Comparison of ENCODE assay signal across 16 cellular contexts in genomic region chr20:48866936-48867335, GRCh38. TPM values are rescaled to one million over a fixed set of nuclear protein-coding genes. Genes with fewer than 3 reads are reported as not detected.
DNase-seq lines count a peak whose midpoint lies in the region; ATAC-seq and TF ChIP-seq lines count a peak whose summit lies in the region.
"Had no signal": no experiment of that assay in that cellular context is flagged by ENCODE, and none has a peak within 500 bp of the region (broad histone marks: within the 10 kb centered on the region; RNA-seq: fewer than 3 reads in every experiment).

No MANE protein-coding gene starts in this region.

- H3K4me1 Mint-ChIP-seq in dendritic cell treated with granulocyte-macrophage colony-stimulating factor and Interleukin-4, amounts not matched to agents 40 ng/mL and 50 ng/mL, for 4 days (ENCODE audit: low read depth) = peaks cover 34% of the 10 kb centered on the region
- no peaks in the 10 kb centered on the region for H3K4me1 Mint-ChIP-seq in HFFc6 (ENCODE audit: low read depth)

- intact Hi-C loops in dendritic cell treated with granulocyte-macrophage colony-stimulating factor and Interleukin-4, amounts not matched to agents 40 ng/mL and 50 ng/mL, for 4 days (cut with micrococcal nuclease) = no loop called here
- intact Hi-C loops in body of pancreas (cut with DNase I) = no loop called here

- H3K27me3 ChIP-seq in body of pancreas = no peaks in the 10 kb centered on the region

- DNase-seq in SIG-M5 treated with dmso at 0.1 percent for 504 hours (lab: John Stamatoyannopoulos, UW; ENCODE audit: unreplicated experiment) = peak; percentile 61
- no peak for DNase-seq in SIG-M5 (lab: John Stamatoyannopoulos, UW)
- peak; percentile 58 for DNase-seq in NB4 (ENCODE audit: low read depth)
- no peak for DNase-seq in body of pancreas
- DNase-seq in HFFc6 = no peak
- no peak for DNase-seq in NCI-H2029 treated with DMSO at 0.1 percent for 48 hours (lab: John Stamatoyannopoulos, UW)
- no peak for DNase-seq in activated CD8-positive, alpha-beta memory T cell treated with anti-CD3 and anti-CD28 coated beads, Interleukin-2, amount 50 U/mL, for 48 hours
- DNase-seq: DMS 273 treated with DMSO at 0.1 percent for 48 hours, KG1, NCI-H1417 treated with DMSO at 0.1 percent for 48 hours, NCI-H1930, SK-N-SH, T-helper 1 cell, T1000 had no signal

- TF ChIP-seq CTCF in NB4 (IDR thresholded peaks at IDR 0.05; ENCODE audit: low read depth, low read length) (no peak), body of pancreas (IDR thresholded peaks at IDR 0.05) (no peak), HFFc6 (IDR thresholded peaks at IDR 0.05) (no peak)

- no peaks in the 10 kb centered on the region for H3K36me3 Mint-ChIP-seq in dendritic cell treated with granulocyte-macrophage colony-stimulating factor and Interleukin-4, amounts not matched to agents 40 ng/mL and 50 ng/mL, for 4 days (ENCODE audit: low read depth)
- H3K36me3 Mint-ChIP-seq in HFFc6 (ENCODE audit: low read depth) = no peaks in the 10 kb centered on the region

- H3K27ac ChIP-seq in body of pancreas = no peak overlapping the region

- TF ChIP-seq POLR2A in NB4 (IDR thresholded peaks at IDR 0.05; ENCODE audit: extremely low read depth, insufficient read length) (no peak), body of pancreas (IDR thresholded peaks at IDR 0.05) (no peak)

- H3K27me3 Mint-ChIP-seq in dendritic cell treated with granulocyte-macrophage colony-stimulating factor and Interleukin-4, amounts not matched to agents 40 ng/mL and 50 ng/mL, for 4 days = no peaks in the 10 kb centered on the region
- peaks cover 24% of the 10 kb centered on the region for H3K27me3 Mint-ChIP-seq in HFFc6 (ENCODE audit: insufficient read depth)

- no peak overlapping the region for H3K4me3 ChIP-seq in NB4 (ENCODE audit: low read depth, low read length)
- no peak overlapping the region for H3K4me3 ChIP-seq in body of pancreas

- H3K9me3 ChIP-seq in body of pancreas = no peaks in the 10 kb centered on the region
- H3K9me3 ChIP-seq: SK-N-SH had no signal

- no peaks in the 10 kb centered on the region for H3K9me3 Mint-ChIP-seq in dendritic cell treated with granulocyte-macrophage colony-stimulating factor and Interleukin-4, amounts not matched to agents 40 ng/mL and 50 ng/mL, for 4 days
- no peaks in the 10 kb centered on the region for H3K9me3 Mint-ChIP-seq in HFFc6

- 81 to 90% methylated on average over 1 of the region's 1 CpG for WGBS in body of pancreas, 2 donors

- H3K27ac Mint-ChIP-seq in dendritic cell treated with granulocyte-macrophage colony-stimulating factor and Interleukin-4, amounts not matched to agents 40 ng/mL and 50 ng/mL, for 4 days = peak overlapping the region; percentile 61
- H3K27ac Mint-ChIP-seq in HFFc6 = no peak overlapping the region

- H3K4me1 ChIP-seq in body of pancreas = no peaks in the 10 kb centered on the region

- no peak overlapping the region for H3K4me3 Mint-ChIP-seq in dendritic cell treated with granulocyte-macrophage colony-stimulating factor and Interleukin-4, amounts not matched to agents 40 ng/mL and 50 ng/mL, for 4 days
- no peak overlapping the region for H3K4me3 Mint-ChIP-seq in HFFc6

- no peak for ATAC-seq in body of pancreas
- ATAC-seq: Panc1 had no signal

- H3K36me3 ChIP-seq in body of pancreas (replicated peaks in 1 of 2; ENCODE audit: insufficient read depth in 1 of 2, low read depth in 2 of 2) = no peaks in the 10 kb centered on the region

RNA-seq across cellular contexts. Expression of gene PREX1, which starts 39.1 kb away (rescaled TPM):
- total RNA-seq in body of pancreas = 10 to 100 TPM in 1 of 2 donors, 1 to 10 TPM in 1; 9.1 to 14.5 TPM
- 1 to 10 TPM; 1.8 to 4.1 (median 2.8) TPM for total RNA-seq in HFFc6 (2021; fragmentation: NEBNext Ultra II Directional; extraction: Animal tissue kit (Norgen Biotek cat#: 25700))

RNA-seq across cellular contexts. Expression of gene ARFGEF2, which starts 54.6 kb away (rescaled TPM):
- total RNA-seq in body of pancreas = 10 to 100 TPM; 17.5 to 26.5 TPM
- total RNA-seq in HFFc6 (2021; fragmentation: NEBNext Ultra II Directional; extraction: Animal tissue kit (Norgen Biotek cat#: 25700)) = 10 to 100 TPM; 25.4 to 28.3 (median 26.2) TPM

Comparison
In these comparisons a context has a peak if more than half of its experiments do, and no peak if none do; other contexts are left out.
1. DNase-seq: peak in SIG-M5 treated with dmso at 0.1 percent for 504 hours (single experiment) and NB4 (single experiment); none in SIG-M5 (single experiment), body of pancreas (0 of 4), HFFc6 (single experiment), NCI-H2029 treated with DMSO at 0.1 percent for 48 hours (single experiment) and activated CD8-positive, alpha-beta memory T cell treated with anti-CD3 and anti-CD28 coated beads, Interleukin-2, amount 50 U/mL, for 48 hours (single experiment).